18 cellular contexts compared by ENCODE assay signal in the genomic region with DNA sequence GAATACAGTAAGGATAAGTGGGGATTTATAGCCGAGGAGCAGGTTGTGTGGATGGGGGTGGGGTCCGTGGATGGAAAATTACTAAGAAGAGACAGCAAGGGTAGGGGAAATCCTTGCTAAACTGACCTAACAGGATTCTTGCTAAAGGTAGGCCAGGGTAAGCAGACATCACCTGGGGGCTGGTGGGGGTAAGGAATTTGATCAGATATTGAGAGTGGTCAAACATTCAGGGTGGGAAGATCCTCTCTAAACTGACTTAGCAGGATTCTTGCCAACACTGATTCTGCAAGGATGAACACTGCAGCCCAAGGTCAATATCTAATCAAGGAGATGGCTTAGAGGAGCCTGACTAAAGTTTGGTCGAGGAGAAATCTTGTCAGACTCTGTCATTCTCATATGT.
"Had no signal": no experiment of that assay in that cellular context is flagged by ENCODE, and none has a peak within 500 bp of the region (broad histone marks: within the 10 kb centered on the region; RNA-seq: fewer than 3 reads in every experiment).

No MANE protein-coding gene starts in this region.

- H3K4me3 Mint-ChIP-seq: activated CD8-positive, alpha-beta T cell treated with anti-CD3 and anti-CD28 coated beads for 36 hours; activated naive CD8-positive, alpha-beta T cell treated with anti-CD3 and anti-CD28 coated beads, Interleukin-2, amount 10 ng/mL, durations not matched to agents 7 days and 5 days; effector memory CD8-positive, alpha-beta T cell; immature natural killer cell; T-helper 2 cell treated with Interferon-gamma antibody and Interleukin-4, amounts not matched to agents 5 μg/mL and 100 μg/mL, for 36 hours had no signal

- H3K36me3 ChIP-seq: brain microvascular endothelial cell, SJCRH30 had no signal

- ATAC-seq: activated CD8-positive, alpha-beta T cell treated with anti-CD3 and anti-CD28 coated beads for 36 hours; activated T-cell treated with anti-CD3 and anti-CD28 coated beads, Interleukin-2, amount 50 U/mL, for 72 hours; effector memory CD8-positive, alpha-beta T cell; left cardiac atrium; lower lobe of right lung; stimulated activated effector memory CD8-positive, alpha-beta T cell treated with anti-CD3 and anti-CD28 coated beads, Interleukin-12 subunit alpha, Interleukin-12 subunit beta, amount 100 ng/mL, for 72 hours had no signal

- H3K4me3 ChIP-seq: lower lobe of right lung, SJCRH30, tibial nerve had no signal

- H3K27me3 ChIP-seq: brain microvascular endothelial cell, SJCRH30, tibial nerve had no signal

- H3K9me3 Mint-ChIP-seq: activated CD8-positive, alpha-beta T cell treated with anti-CD3 and anti-CD28 coated beads for 36 hours; activated naive CD8-positive, alpha-beta T cell treated with anti-CD3 and anti-CD28 coated beads, Interleukin-2, amount 10 ng/mL, durations not matched to agents 7 days and 5 days; effector memory CD8-positive, alpha-beta T cell; immature natural killer cell; stimulated activated effector memory CD8-positive, alpha-beta T cell treated with anti-CD3 and anti-CD28 coated beads, Interleukin-12 subunit alpha, Interleukin-12 subunit beta, amount 100 ng/mL, for 72 hours had no signal

- H3K27ac Mint-ChIP-seq: activated CD8-positive, alpha-beta T cell treated with anti-CD3 and anti-CD28 coated beads for 36 hours; activated naive CD8-positive, alpha-beta T cell treated with anti-CD3 and anti-CD28 coated beads, Interleukin-2, amount 10 ng/mL, durations not matched to agents 7 days and 5 days; stimulated activated effector memory CD8-positive, alpha-beta T cell treated with anti-CD3 and anti-CD28 coated beads, Interleukin-12 subunit alpha, Interleukin-12 subunit beta, amount 100 ng/mL, for 72 hours; T-helper 2 cell treated with Interferon-gamma antibody and Interleukin-4, amounts not matched to agents 5 μg/mL and 100 μg/mL, for 36 hours had no signal

- H3K27me3 Mint-ChIP-seq: activated naive CD8-positive, alpha-beta T cell treated with anti-CD3 and anti-CD28 coated beads, Interleukin-2, amount 10 ng/mL, durations not matched to agents 7 days and 5 days; effector memory CD8-positive, alpha-beta T cell had no signal

- H3K9me3 ChIP-seq: lower lobe of right lung, SJCRH30, tibial nerve had no signal

- DNase-seq: activated CD4-positive, CD25-positive, alpha-beta regulatory T cell; activated CD8-positive, alpha-beta T cell treated with anti-CD3 and anti-CD28 coated beads for 36 hours; activated gamma-delta T cell treated with Interleukin-2 at 50 U/mL for 16 hours; activated naive CD8-positive, alpha-beta T cell treated with anti-CD3 and anti-CD28 coated beads, Interleukin-2, amount 10 ng/mL, durations not matched to agents 7 days and 5 days; activated T-cell treated with anti-CD3 and anti-CD28 coated beads, Interleukin-2, amount 50 U/mL, for 72 hours; effector memory CD8-positive, alpha-beta T cell; foreskin melanocyte; immature natural killer cell; left cardiac atrium; lower lobe of right lung; SJCRH30; stimulated activated CD4-positive, alpha-beta T cell treated with anti-CD3 and anti-CD28 coated beads, Interleukin-12 subunit alpha, Interleukin-12 subunit beta, amount 100 ng/mL, for 4 hours; substantia nigra; SW 1271 had no signal

- H3K27ac ChIP-seq: brain microvascular endothelial cell, lower lobe of right lung, SJCRH30, tibial nerve had no signal
